Comparison of ENCODE assay signal across 23 cellular contexts in genomic region chr1:58704616-58705021, GRCh38. TPM values are rescaled to one million over a fixed set of nuclear protein-coding genes. Genes with fewer than 3 reads are reported as not detected.
DNase-seq lines count a peak whose midpoint lies in the region; ATAC-seq and TF ChIP-seq lines count a peak whose summit lies in the region.
"Had no signal": no experiment of that assay in that cellular context is flagged by ENCODE, and none has a peak within 500 bp of the region (broad histone marks: within the 10 kb centered on the region; RNA-seq: fewer than 3 reads in every experiment).

No MANE protein-coding gene starts in this region.

- no peaks in the 10 kb centered on the region for H3K9me3 ChIP-seq in NT2/D1 (ENCODE audit: insufficient read depth, low read length)
- no peaks in the 10 kb centered on the region for H3K9me3 ChIP-seq in iPS DF 6.9 (ENCODE audit: control insufficient read depth, insufficient read depth, low read length)
- H3K9me3 ChIP-seq: BE2C had no signal

- no peaks in the 10 kb centered on the region for H3K36me3 Mint-ChIP-seq in activated CD4-positive, alpha-beta T cell treated with anti-CD3 and anti-CD28 coated beads, Interleukin-2, amount 10 ng/mL, durations not matched to agents 24 days and 14 days (ENCODE audit: low read depth)
- peaks cover 2% of the 10 kb centered on the region for H3K36me3 Mint-ChIP-seq in activated CD4-positive, alpha-beta T cell treated with anti-CD3 and anti-CD28 coated beads for 36 hours (ENCODE audit: low read depth)
- peaks cover 0 to 2% (median 0%) of the 10 kb centered on the region in 3 donors for H3K36me3 Mint-ChIP-seq in naive thymus-derived CD8-positive, alpha-beta T cell

- POLR2A ChIA-PET in activated CD4-positive, alpha-beta T cell treated with anti-CD3 and anti-CD28 coated beads for 36 hours (lab: Charles Lee): interaction anchor here (0.5 to 0.6 kb wide), 2 partner anchors 20 to 264 kb away, joined by 3 to 4 read pairs; no protein-coding TSS in a partner anchor
- POLR2A ChIA-PET in naive thymus-derived CD8-positive, alpha-beta T cell (lab: Charles Lee): no interaction called here

- H3K27me3 Mint-ChIP-seq in activated CD4-positive, alpha-beta T cell treated with anti-CD3 and anti-CD28 coated beads, Interleukin-2, amount 10 ng/mL, durations not matched to agents 24 days and 14 days: no peaks in the 10 kb centered on the region
- no peaks in the 10 kb centered on the region for H3K27me3 Mint-ChIP-seq in activated CD4-positive, alpha-beta T cell treated with anti-CD3 and anti-CD28 coated beads for 36 hours
- no peaks in the 10 kb centered on the region for H3K27me3 Mint-ChIP-seq in naive thymus-derived CD8-positive, alpha-beta T cell
- H3K27me3 Mint-ChIP-seq: CD4-positive, alpha-beta memory T cell had no signal

- ATAC-seq in activated CD4-positive, alpha-beta T cell treated with anti-CD3 and anti-CD28 coated beads for 36 hours: no peak
- ATAC-seq in HG03139 (IDR thresholded peaks at IDR 0.05; ENCODE audit: unreplicated experiment): no peak
- ATAC-seq in naive thymus-derived CD8-positive, alpha-beta T cell: no peak
- no peak for ATAC-seq in HG03354 (IDR thresholded peaks at IDR 0.05; ENCODE audit: poor library complexity, severe bottlenecking, unreplicated experiment)
- ATAC-seq: SK-N-SH treated with all-trans-retinoic acid at 6 μM for 48 hours had no signal

- H3K4me3 ChIP-seq in NT2/D1 (ENCODE audit: insufficient read length, low read depth) (no peak overlapping the region), iPS DF 6.9 (ENCODE audit: low read length) (no peak overlapping the region), brain microvascular endothelial cell (ENCODE audit: low read depth, low read length) (no peak overlapping the region)

- TF ChIP-seq CTCF in brain microvascular endothelial cell (IDR thresholded peaks at IDR 0.05; ENCODE audit: low read depth, low read length, missing control alignments): no peak

- H3K27ac Mint-ChIP-seq in activated CD4-positive, alpha-beta T cell treated with anti-CD3 and anti-CD28 coated beads, Interleukin-2, amount 10 ng/mL, durations not matched to agents 24 days and 14 days: no peak overlapping the region
- no peak overlapping the region for H3K27ac Mint-ChIP-seq in activated CD4-positive, alpha-beta T cell treated with anti-CD3 and anti-CD28 coated beads for 36 hours
- no peak overlapping the region for H3K27ac Mint-ChIP-seq in naive thymus-derived CD8-positive, alpha-beta T cell
- H3K27ac Mint-ChIP-seq: CD4-positive, alpha-beta memory T cell had no signal

- H3K27me3 ChIP-seq in NT2/D1 (ENCODE audit: insufficient read depth, insufficient read length): no peaks in the 10 kb centered on the region
- H3K27me3 ChIP-seq in iPS DF 6.9 (ENCODE audit: control insufficient read depth, insufficient read depth, low read length): no peaks in the 10 kb centered on the region
- no peaks in the 10 kb centered on the region for H3K27me3 ChIP-seq in brain microvascular endothelial cell (replicated peaks)
- H3K27me3 ChIP-seq: BE2C had no signal

- CTCF ChIA-PET in activated CD4-positive, alpha-beta T cell treated with anti-CD3 and anti-CD28 coated beads for 36 hours (lab: Charles Lee): no interaction called here

- no peak overlapping the region for H3K9ac ChIP-seq in NT2/D1 (ENCODE audit: insufficient read length, low read depth)

- H3K9me3 Mint-ChIP-seq in activated CD4-positive, alpha-beta T cell treated with anti-CD3 and anti-CD28 coated beads, Interleukin-2, amount 10 ng/mL, durations not matched to agents 24 days and 14 days: no peaks in the 10 kb centered on the region
- no peaks in the 10 kb centered on the region for H3K9me3 Mint-ChIP-seq in activated CD4-positive, alpha-beta T cell treated with anti-CD3 and anti-CD28 coated beads for 36 hours (ENCODE audit: low read depth)
- H3K9me3 Mint-ChIP-seq in naive thymus-derived CD8-positive, alpha-beta T cell: no peaks in the 10 kb centered on the region
- H3K9me3 Mint-ChIP-seq: CD4-positive, alpha-beta memory T cell had no signal

- intact Hi-C loops in activated CD4-positive, alpha-beta T cell treated with anti-CD3 and anti-CD28 coated beads, Interleukin-2, amount 10 ng/mL, durations not matched to agents 24 days and 14 days (cut with micrococcal nuclease): no loop called here
- intact Hi-C loops in activated CD4-positive, alpha-beta T cell treated with anti-CD3 and anti-CD28 coated beads for 36 hours (cut with DNase I, micrococcal nuclease): no loop called here

- peak; percentile 26 for DNase-seq in activated CD4-positive, alpha-beta T cell treated with anti-CD3 and anti-CD28 coated beads, Interleukin-2, amount 10 ng/mL, durations not matched to agents 24 days and 14 days
- DNase-seq in activated CD4-positive, alpha-beta T cell treated with anti-CD3 and anti-CD28 coated beads for 36 hours: no peak
- DNase-seq in NT2/D1 (ENCODE audit: low read depth, low spot score) (peak; percentile 61), iPS DF 6.9 (ENCODE audit: low read depth, low spot score) (peak; percentile 81), brain microvascular endothelial cell (no peak)
- DNase-seq in naive thymus-derived CD8-positive, alpha-beta T cell: no peak
- DNase-seq: 8988T; BE2C; CD4-positive, alpha-beta memory T cell; H7; IMR-90; Kasumi-1; NCI-H1105 treated with DMSO at 0.1 percent for 48 hours; NCI-H187 treated with DMSO at 0.1 percent for 48 hours; NCI-H446; NCI-H69; NK-92 treated with Interleukin-12 subunit alpha and Interleukin-12 subunit beta, amount 100 ng/mL, for 24 hours; OCI-M1; SHP77 treated with DMSO at 0.1 percent for 48 hours; T-helper 1 cell had no signal

- H3K27ac ChIP-seq in iPS DF 6.9 (ENCODE audit: low read length): peak overlapping the region; percentile 41
- no peak overlapping the region for H3K27ac ChIP-seq in brain microvascular endothelial cell

- H3K4me1 Mint-ChIP-seq in activated CD4-positive, alpha-beta T cell treated with anti-CD3 and anti-CD28 coated beads, Interleukin-2, amount 10 ng/mL, durations not matched to agents 24 days and 14 days: no peaks in the 10 kb centered on the region
- no peaks in the 10 kb centered on the region for H3K4me1 Mint-ChIP-seq in activated CD4-positive, alpha-beta T cell treated with anti-CD3 and anti-CD28 coated beads for 36 hours
- peaks cover 2 to 6% (median 3%) of the 10 kb centered on the region in 4 donors for H3K4me1 Mint-ChIP-seq in naive thymus-derived CD8-positive, alpha-beta T cell

- H3K4me3 Mint-ChIP-seq in activated CD4-positive, alpha-beta T cell treated with anti-CD3 and anti-CD28 coated beads, Interleukin-2, amount 10 ng/mL, durations not matched to agents 24 days and 14 days: no peak overlapping the region
- H3K4me3 Mint-ChIP-seq in activated CD4-positive, alpha-beta T cell treated with anti-CD3 and anti-CD28 coated beads for 36 hours: no peak overlapping the region
- no peak overlapping the region for H3K4me3 Mint-ChIP-seq in naive thymus-derived CD8-positive, alpha-beta T cell
- H3K4me3 Mint-ChIP-seq: CD4-positive, alpha-beta memory T cell had no signal

- in situ Hi-C loops in brain microvascular endothelial cell (cut with HindIII; ENCODE audit: low pct_ligation_motif_present, low sequenced_read_pairs): no loop called here

- H3K4me1 ChIP-seq in NT2/D1 (ENCODE audit: insufficient read depth, insufficient read length): peaks cover 3% of the 10 kb centered on the region
- H3K4me1 ChIP-seq in iPS DF 6.9 (ENCODE audit: control insufficient read depth, insufficient read depth, low read length): peaks cover 2% of the 10 kb centered on the region; the same call in 1 of the 2 replicates
- H3K4me1 ChIP-seq: BE2C had no signal

- no peaks in the 10 kb centered on the region for H3K36me3 ChIP-seq in NT2/D1 (ENCODE audit: insufficient read depth, insufficient read length, low read length)
- H3K36me3 ChIP-seq in iPS DF 6.9 (ENCODE audit: control insufficient read depth, insufficient read depth, low read length): no peaks in the 10 kb centered on the region
- no peaks in the 10 kb centered on the region for H3K36me3 ChIP-seq in brain microvascular endothelial cell (replicated peaks)
- H3K36me3 ChIP-seq: BE2C had no signal

RNA-seq across cellular contexts. Expression of gene MYSM1, which starts 4.8 kb away (rescaled TPM):
- total RNA-seq in activated CD4-positive, alpha-beta T cell treated with anti-CD3 and anti-CD28 coated beads, Interleukin-2, amount 10 ng/mL, durations not matched to agents 24 days and 14 days: 42.4 and 43.9 TPM in 2 replicates
- 10 to 100 TPM; 31.8 to 33.2 TPM for total RNA-seq in activated CD4-positive, alpha-beta T cell treated with anti-CD3 and anti-CD28 coated beads for 36 hours
- 10 to 100 TPM; 65.2 to 67.1 TPM for total RNA-seq in naive thymus-derived CD8-positive, alpha-beta T cell
- polyA plus RNA-seq in naive thymus-derived CD8-positive, alpha-beta T cell: 10 to 100 TPM in 1 of 3 donors, 1 to 10 TPM in 2; 7.4 to 15.3 (median 8.7) TPM

Comparison
In these comparisons a context has a peak if more than half of its experiments do, and no peak if none do; other contexts are left out.
1. DNase-seq: peak in activated CD4-positive, alpha-beta T cell treated with anti-CD3 and anti-CD28 coated beads, Interleukin-2, amount 10 ng/mL, durations not matched to agents 24 days and 14 days (single experiment), NT2/D1 (single experiment) and iPS DF 6.9 (single experiment); none in activated CD4-positive, alpha-beta T cell treated with anti-CD3 and anti-CD28 coated beads for 36 hours (single experiment), naive thymus-derived CD8-positive, alpha-beta T cell (0 of 10) and brain microvascular endothelial cell (single experiment).